Comparison of ENCODE assay signal across 1 cellular context in the genomic region with DNA sequence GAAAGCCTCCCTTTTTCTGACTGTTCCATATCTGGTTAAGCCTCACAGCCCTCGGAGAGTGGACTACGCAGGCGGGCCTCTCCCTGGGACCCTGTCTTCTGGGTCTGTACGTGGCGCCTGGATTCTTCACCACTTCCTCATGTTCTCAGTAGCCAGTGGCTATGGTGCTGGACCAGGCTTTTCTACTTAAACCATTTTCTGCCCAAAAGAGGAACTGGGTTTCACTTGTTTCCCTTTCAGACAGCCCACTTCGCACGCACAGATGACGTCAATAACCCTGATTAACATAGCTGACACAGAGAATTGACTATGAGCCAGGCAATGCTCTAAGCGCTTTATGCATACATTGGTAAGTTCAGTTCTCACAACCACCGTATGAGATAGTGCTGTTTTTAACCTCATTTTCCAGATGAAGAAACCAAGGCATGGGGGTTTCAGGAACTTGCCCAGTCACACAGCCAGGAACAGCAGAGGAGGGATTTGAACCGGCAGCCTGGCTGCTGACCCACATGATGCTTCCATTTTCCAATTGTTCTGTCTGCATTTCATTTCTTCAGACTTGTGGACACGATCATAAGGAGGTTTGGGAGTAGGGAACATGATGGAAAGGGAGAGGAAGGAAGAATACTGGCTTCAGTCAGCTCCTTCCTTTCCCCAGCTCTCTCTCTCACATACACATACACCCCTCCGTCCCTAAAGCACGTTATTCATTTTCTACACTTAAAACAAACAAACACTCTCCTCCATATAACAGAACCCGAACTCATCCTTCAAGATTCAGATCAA.
TF ChIP-seq lines count a peak whose summit lies in the region.

No MANE protein-coding gene starts in this region.

TF ChIP-seq in K562, 482 proteins besides CTCF, POLR2A, EP300 and RAD21 (continued from another document and continues in another):
- TF ChIP-seq, protein P1, sequence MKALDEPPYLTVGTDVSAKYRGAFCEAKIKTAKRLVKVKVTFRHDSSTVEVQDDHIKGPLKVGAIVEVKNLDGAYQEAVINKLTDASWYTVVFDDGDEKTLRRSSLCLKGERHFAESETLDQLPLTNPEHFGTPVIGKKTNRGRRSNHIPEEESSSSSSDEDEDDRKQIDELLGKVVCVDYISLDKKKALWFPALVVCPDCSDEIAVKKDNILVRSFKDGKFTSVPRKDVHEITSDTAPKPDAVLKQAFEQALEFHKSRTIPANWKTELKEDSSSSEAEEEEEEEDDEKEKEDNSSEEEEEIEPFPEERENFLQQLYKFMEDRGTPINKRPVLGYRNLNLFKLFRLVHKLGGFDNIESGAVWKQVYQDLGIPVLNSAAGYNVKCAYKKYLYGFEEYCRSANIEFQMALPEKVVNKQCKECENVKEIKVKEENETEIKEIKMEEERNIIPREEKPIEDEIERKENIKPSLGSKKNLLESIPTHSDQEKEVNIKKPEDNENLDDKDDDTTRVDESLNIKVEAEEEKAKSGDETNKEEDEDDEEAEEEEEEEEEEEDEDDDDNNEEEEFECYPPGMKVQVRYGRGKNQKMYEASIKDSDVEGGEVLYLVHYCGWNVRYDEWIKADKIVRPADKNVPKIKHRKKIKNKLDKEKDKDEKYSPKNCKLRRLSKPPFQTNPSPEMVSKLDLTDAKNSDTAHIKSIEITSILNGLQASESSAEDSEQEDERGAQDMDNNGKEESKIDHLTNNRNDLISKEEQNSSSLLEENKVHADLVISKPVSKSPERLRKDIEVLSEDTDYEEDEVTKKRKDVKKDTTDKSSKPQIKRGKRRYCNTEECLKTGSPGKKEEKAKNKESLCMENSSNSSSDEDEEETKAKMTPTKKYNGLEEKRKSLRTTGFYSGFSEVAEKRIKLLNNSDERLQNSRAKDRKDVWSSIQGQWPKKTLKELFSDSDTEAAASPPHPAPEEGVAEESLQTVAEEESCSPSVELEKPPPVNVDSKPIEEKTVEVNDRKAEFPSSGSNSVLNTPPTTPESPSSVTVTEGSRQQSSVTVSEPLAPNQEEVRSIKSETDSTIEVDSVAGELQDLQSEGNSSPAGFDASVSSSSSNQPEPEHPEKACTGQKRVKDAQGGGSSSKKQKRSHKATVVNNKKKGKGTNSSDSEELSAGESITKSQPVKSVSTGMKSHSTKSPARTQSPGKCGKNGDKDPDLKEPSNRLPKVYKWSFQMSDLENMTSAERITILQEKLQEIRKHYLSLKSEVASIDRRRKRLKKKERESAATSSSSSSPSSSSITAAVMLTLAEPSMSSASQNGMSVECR (CRISPR knock-in tag; IDR thresholded peaks at IDR 0.05), result no peak
- peak; percentile 56; the same call in 1 of the 2 replicates for TF ChIP-seq KAT7 (CRISPR knock-in tag; IDR thresholded peaks at IDR 0.05; ENCODE audit: borderline replicate concordance)
- TF ChIP-seq FOS (IDR thresholded peaks at IDR 0.05; ENCODE audit: extremely low read depth, insufficient read length), result no peak
- no peak for TF ChIP-seq CBX5 (IDR thresholded peaks at IDR 0.05; ENCODE audit: borderline replicate concordance, low read depth)
- TF ChIP-seq, protein P2, sequence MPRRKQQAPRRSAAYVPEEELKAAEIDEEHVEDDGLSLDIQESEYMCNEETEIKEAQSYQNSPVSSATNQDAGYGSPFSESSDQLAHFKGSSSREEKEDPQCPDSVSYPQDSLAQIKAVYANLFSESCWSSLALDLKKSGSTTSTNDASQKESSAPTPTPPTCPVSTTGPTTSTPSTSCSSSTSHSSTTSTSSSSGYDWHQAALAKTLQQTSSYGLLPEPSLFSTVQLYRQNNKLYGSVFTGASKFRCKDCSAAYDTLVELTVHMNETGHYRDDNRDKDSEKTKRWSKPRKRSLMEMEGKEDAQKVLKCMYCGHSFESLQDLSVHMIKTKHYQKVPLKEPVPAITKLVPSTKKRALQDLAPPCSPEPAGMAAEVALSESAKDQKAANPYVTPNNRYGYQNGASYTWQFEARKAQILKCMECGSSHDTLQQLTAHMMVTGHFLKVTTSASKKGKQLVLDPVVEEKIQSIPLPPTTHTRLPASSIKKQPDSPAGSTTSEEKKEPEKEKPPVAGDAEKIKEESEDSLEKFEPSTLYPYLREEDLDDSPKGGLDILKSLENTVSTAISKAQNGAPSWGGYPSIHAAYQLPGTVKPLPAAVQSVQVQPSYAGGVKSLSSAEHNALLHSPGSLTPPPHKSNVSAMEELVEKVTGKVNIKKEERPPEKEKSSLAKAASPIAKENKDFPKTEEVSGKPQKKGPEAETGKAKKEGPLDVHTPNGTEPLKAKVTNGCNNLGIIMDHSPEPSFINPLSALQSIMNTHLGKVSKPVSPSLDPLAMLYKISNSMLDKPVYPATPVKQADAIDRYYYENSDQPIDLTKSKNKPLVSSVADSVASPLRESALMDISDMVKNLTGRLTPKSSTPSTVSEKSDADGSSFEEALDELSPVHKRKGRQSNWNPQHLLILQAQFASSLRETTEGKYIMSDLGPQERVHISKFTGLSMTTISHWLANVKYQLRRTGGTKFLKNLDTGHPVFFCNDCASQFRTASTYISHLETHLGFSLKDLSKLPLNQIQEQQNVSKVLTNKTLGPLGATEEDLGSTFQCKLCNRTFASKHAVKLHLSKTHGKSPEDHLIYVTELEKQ (CRISPR knock-in tag; IDR thresholded peaks at IDR 0.05), result no peak
- TF ChIP-seq, protein P3, sequence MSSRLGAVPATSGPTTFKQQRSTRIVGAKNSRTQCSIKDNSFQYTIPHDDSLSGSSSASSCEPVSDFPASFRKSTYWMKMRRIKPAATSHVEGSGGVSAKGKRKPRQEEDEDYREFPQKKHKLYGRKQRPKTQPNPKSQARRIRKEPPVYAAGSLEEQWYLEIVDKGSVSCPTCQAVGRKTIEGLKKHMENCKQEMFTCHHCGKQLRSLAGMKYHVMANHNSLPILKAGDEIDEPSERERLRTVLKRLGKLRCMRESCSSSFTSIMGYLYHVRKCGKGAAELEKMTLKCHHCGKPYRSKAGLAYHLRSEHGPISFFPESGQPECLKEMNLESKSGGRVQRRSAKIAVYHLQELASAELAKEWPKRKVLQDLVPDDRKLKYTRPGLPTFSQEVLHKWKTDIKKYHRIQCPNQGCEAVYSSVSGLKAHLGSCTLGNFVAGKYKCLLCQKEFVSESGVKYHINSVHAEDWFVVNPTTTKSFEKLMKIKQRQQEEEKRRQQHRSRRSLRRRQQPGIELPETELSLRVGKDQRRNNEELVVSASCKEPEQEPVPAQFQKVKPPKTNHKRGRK (tag; IDR thresholded peaks at IDR 0.05), result no peak
- peak; percentile 47 for TF ChIP-seq HNRNPLL (IDR thresholded peaks at IDR 0.05; ENCODE audit: low read depth, low read length, poor library complexity, severe bottlenecking)
- peak; percentile 86 to 89 for TF ChIP-seq FOXK2 (conservative IDR thresholded peaks at IDR 0.05 in 1 of 2, IDR thresholded peaks at IDR 0.05 in 1 of 2; ENCODE audit: low read depth in 2 of 2)
- TF ChIP-seq CREB1 (IDR thresholded peaks at IDR 0.05), result peak; percentile 83
- TF ChIP-seq CREB1 (CRISPR knock-in tag; IDR thresholded peaks at IDR 0.05), result peak; percentile 88
- no peak for TF ChIP-seq U2AF1 (optimal IDR thresholded peaks at IDR 0.05; ENCODE audit: low read depth, low read length)
- TF ChIP-seq, protein P4, sequence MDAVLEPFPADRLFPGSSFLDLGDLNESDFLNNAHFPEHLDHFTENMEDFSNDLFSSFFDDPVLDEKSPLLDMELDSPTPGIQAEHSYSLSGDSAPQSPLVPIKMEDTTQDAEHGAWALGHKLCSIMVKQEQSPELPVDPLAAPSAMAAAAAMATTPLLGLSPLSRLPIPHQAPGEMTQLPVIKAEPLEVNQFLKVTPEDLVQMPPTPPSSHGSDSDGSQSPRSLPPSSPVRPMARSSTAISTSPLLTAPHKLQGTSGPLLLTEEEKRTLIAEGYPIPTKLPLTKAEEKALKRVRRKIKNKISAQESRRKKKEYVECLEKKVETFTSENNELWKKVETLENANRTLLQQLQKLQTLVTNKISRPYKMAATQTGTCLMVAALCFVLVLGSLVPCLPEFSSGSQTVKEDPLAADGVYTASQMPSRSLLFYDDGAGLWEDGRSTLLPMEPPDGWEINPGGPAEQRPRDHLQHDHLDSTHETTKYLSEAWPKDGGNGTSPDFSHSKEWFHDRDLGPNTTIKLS (IDR thresholded peaks at IDR 0.05; ENCODE audit: borderline replicate concordance, low read depth), result 0 out of 2 replicates have a peak, but pooled peaks have one; percentile 29
- TF ChIP-seq TRIM28 (IDR thresholded peaks at IDR 0.05), result no peak
- peak; percentile 18 for TF ChIP-seq NEUROD1 (IDR thresholded peaks at IDR 0.05; ENCODE audit: borderline replicate concordance, low read depth, low read length, partially characterized antibody)
- 0 out of 2 replicates have a peak, but pooled peaks have one; percentile 30 for TF ChIP-seq RBFOX2 (IDR thresholded peaks at IDR 0.05; ENCODE audit: low read depth, low read length)
- TF ChIP-seq CXXC5 (CRISPR knock-in tag; IDR thresholded peaks at IDR 0.05), result peak; percentile 73
- TF ChIP-seq CBFA2T3 (IDR thresholded peaks at IDR 0.05), result no peak
- TF ChIP-seq ZNF764 (CRISPR knock-in tag; IDR thresholded peaks at IDR 0.05; ENCODE audit: low read depth), result 0 out of 2 replicates have a peak, but pooled peaks have one; percentile 37
- no peak for TF ChIP-seq DDX20 (tag; IDR thresholded peaks at IDR 0.05; ENCODE audit: low read depth)
- TF ChIP-seq NRF1 (conservative IDR thresholded peaks at IDR 0.05 in 1 of 2, IDR thresholded peaks at IDR 0.05 in 1 of 2), result peak; percentile 25 to 34
- TF ChIP-seq ESRRB (CRISPR knock-in tag; IDR thresholded peaks at IDR 0.05; ENCODE audit: borderline replicate concordance), result no peak
- peak; percentile 58; the same call in 1 of the 2 replicates for TF ChIP-seq GABPB1 (CRISPR knock-in tag; IDR thresholded peaks at IDR 0.05)
- TF ChIP-seq ZNF584 (CRISPR knock-in tag; IDR thresholded peaks at IDR 0.05; ENCODE audit: low read depth), result peak; percentile 61; the same call in 1 of the 2 replicates
- TF ChIP-seq, protein P5, sequence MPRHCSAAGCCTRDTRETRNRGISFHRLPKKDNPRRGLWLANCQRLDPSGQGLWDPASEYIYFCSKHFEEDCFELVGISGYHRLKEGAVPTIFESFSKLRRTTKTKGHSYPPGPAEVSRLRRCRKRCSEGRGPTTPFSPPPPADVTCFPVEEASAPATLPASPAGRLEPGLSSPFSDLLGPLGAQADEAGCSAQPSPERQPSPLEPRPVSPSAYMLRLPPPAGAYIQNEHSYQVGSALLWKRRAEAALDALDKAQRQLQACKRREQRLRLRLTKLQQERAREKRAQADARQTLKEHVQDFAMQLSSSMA (CRISPR knock-in tag; IDR thresholded peaks at IDR 0.05), result no peak
- TF ChIP-seq TBL1XR1 (IDR thresholded peaks at IDR 0.05; ENCODE audit: low read length in 2 of 2), result 0 out of 4 replicates have a peak, but pooled peaks of 1 of the 2 experiments have one; percentile 45
- no peak for TF ChIP-seq ZNF668 (CRISPR knock-in tag; IDR thresholded peaks at IDR 0.05)
- TF ChIP-seq SREBF1 (IDR thresholded peaks at IDR 0.05; ENCODE audit: borderline replicate concordance, low read depth, low read length), result no peak
- TF ChIP-seq NCOR1 (IDR thresholded peaks at IDR 0.05), result no peak
- no peak for TF ChIP-seq ZNF695 (CRISPR knock-in tag; IDR thresholded peaks at IDR 0.05)
- no peak for TF ChIP-seq SUPT5H (IDR thresholded peaks at IDR 0.05)
- TF ChIP-seq, protein P6, sequence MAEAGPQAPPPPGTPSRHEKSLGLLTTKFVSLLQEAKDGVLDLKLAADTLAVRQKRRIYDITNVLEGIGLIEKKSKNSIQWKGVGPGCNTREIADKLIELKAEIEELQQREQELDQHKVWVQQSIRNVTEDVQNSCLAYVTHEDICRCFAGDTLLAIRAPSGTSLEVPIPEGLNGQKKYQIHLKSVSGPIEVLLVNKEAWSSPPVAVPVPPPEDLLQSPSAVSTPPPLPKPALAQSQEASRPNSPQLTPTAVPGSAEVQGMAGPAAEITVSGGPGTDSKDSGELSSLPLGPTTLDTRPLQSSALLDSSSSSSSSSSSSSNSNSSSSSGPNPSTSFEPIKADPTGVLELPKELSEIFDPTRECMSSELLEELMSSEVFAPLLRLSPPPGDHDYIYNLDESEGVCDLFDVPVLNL (CRISPR knock-in tag; IDR thresholded peaks at IDR 0.05; ENCODE audit: low read depth), result no peak
- TF ChIP-seq TCF7L2 (IDR thresholded peaks at IDR 0.05; ENCODE audit: low read depth, low read length), result no peak
- no peak for TF ChIP-seq DIDO1 (tag; IDR thresholded peaks at IDR 0.05; ENCODE audit: low read depth)
- TF ChIP-seq EHMT2 (IDR thresholded peaks at IDR 0.05), result no peak
- no peak for TF ChIP-seq ZNF589 (CRISPR knock-in tag; IDR thresholded peaks at IDR 0.05; ENCODE audit: low read depth)
- TF ChIP-seq ZC3H11A (IDR thresholded peaks at IDR 0.05; ENCODE audit: low read depth, low read length), result no peak
- TF ChIP-seq, protein P7, sequence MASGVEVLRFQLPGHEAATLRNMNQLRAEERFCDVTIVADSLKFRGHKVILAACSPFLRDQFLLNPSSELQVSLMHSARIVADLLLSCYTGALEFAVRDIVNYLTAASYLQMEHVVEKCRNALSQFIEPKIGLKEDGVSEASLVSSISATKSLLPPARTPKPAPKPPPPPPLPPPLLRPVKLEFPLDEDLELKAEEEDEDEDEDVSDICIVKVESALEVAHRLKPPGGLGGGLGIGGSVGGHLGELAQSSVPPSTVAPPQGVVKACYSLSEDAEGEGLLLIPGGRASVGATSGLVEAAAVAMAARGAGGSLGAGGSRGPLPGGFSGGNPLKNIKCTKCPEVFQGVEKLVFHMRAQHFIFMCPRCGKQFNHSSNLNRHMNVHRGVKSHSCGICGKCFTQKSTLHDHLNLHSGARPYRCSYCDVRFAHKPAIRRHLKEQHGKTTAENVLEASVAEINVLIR (CRISPR knock-in tag; IDR thresholded peaks at IDR 0.05), result peak; percentile 81
- TF ChIP-seq ZNF232 (CRISPR knock-in tag; IDR thresholded peaks at IDR 0.05), result no peak
- TF ChIP-seq STAT5B (CRISPR knock-in tag; IDR thresholded peaks at IDR 0.05), result no peak
- TF ChIP-seq, protein P8, sequence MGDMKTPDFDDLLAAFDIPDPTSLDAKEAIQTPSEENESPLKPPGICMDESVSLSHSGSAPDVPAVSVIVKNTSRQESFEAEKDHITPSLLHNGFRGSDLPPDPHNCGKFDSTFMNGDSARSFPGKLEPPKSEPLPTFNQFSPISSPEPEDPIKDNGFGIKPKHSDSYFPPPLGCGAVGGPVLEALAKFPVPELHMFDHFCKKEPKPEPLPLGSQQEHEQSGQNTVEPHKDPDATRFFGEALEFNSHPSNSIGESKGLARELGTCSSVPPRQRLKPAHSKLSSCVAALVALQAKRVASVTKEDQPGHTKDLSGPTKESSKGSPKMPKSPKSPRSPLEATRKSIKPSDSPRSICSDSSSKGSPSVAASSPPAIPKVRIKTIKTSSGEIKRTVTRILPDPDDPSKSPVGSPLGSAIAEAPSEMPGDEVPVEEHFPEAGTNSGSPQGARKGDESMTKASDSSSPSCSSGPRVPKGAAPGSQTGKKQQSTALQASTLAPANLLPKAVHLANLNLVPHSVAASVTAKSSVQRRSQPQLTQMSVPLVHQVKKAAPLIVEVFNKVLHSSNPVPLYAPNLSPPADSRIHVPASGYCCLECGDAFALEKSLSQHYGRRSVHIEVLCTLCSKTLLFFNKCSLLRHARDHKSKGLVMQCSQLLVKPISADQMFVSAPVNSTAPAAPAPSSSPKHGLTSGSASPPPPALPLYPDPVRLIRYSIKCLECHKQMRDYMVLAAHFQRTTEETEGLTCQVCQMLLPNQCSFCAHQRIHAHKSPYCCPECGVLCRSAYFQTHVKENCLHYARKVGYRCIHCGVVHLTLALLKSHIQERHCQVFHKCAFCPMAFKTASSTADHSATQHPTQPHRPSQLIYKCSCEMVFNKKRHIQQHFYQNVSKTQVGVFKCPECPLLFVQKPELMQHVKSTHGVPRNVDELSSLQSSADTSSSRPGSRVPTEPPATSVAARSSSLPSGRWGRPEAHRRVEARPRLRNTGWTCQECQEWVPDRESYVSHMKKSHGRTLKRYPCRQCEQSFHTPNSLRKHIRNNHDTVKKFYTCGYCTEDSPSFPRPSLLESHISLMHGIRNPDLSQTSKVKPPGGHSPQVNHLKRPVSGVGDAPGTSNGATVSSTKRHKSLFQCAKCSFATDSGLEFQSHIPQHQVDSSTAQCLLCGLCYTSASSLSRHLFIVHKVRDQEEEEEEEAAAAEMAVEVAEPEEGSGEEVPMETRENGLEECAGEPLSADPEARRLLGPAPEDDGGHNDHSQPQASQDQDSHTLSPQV (IDR thresholded peaks at IDR 0.05), result peak; percentile 47; the same call in 1 of the 2 replicates
- peak; percentile 86; the same call in 1 of the 2 replicates for TF ChIP-seq ZNF766 (CRISPR knock-in tag; conservative IDR thresholded peaks at IDR 0.05)
- peak; percentile 45 for TF ChIP-seq KDM5B (IDR thresholded peaks at IDR 0.05; ENCODE audit: insufficient replicate concordance, low read depth, low read length)
